ENCODE assay signal across 17 cellular contexts in genomic region chr2:1930376-1930775, GRCh38.
"Had no signal": no experiment of that assay in that cellular context is flagged by ENCODE, and none has a peak within 500 bp of the region (broad histone marks: within the 10 kb centered on the region; RNA-seq: fewer than 3 reads in every experiment).

No MANE protein-coding gene starts in this region.

- H2AFZ ChIP-seq: hepatocyte had no signal

- H3K27me3 Mint-ChIP-seq: effector memory CD8-positive, alpha-beta T cell had no signal

- H3K4me2 ChIP-seq: hepatocyte had no signal

- H3K9me3 ChIP-seq: colonic mucosa, esophagus muscularis mucosa, gastroesophageal sphincter, heart left ventricle, left lung, lower lobe of right lung, mucosa of descending colon had no signal

- H3K4me3 Mint-ChIP-seq: effector memory CD8-positive, alpha-beta T cell; immature natural killer cell; mesothelial cell of epicardium had no signal

- H3K27ac ChIP-seq: colonic mucosa, esophagus muscularis mucosa, foreskin keratinocyte, gastroesophageal sphincter, heart left ventricle, hepatocyte, left lung, lower lobe of right lung had no signal

- H3K36me3 ChIP-seq: colonic mucosa, esophagus muscularis mucosa, gastroesophageal sphincter, heart left ventricle, left lung, lower lobe of right lung had no signal

- H3K27me3 ChIP-seq: colonic mucosa, esophagus muscularis mucosa, foreskin keratinocyte, hepatocyte had no signal

- H3K9me3 Mint-ChIP-seq: mesothelial cell of epicardium had no signal

- DNase-seq: colonic mucosa; dermis blood vessel endothelial cell; effector CD8-positive, alpha-beta T cell; effector memory CD8-positive, alpha-beta T cell; foreskin keratinocyte; heart left ventricle; immature natural killer cell; left cardiac atrium; left lung; left ventricle myocardium superior; lower lobe of right lung; mesenchymal stem cell; mucosa of descending colon had no signal

- H3K4me3 ChIP-seq: colonic mucosa, esophagus muscularis mucosa, gastroesophageal sphincter, heart left ventricle, hepatocyte, left lung, lower lobe of right lung, mucosa of descending colon had no signal

- H3K36me3 Mint-ChIP-seq: immature natural killer cell, mesothelial cell of epicardium had no signal

- H3K27ac Mint-ChIP-seq: effector memory CD8-positive, alpha-beta T cell; immature natural killer cell; mesothelial cell of epicardium had no signal

- H3K4me1 ChIP-seq: colonic mucosa, esophagus muscularis mucosa, foreskin keratinocyte, gastroesophageal sphincter, heart left ventricle, left lung, lower lobe of right lung had no signal
